In the genomic region with DNA sequence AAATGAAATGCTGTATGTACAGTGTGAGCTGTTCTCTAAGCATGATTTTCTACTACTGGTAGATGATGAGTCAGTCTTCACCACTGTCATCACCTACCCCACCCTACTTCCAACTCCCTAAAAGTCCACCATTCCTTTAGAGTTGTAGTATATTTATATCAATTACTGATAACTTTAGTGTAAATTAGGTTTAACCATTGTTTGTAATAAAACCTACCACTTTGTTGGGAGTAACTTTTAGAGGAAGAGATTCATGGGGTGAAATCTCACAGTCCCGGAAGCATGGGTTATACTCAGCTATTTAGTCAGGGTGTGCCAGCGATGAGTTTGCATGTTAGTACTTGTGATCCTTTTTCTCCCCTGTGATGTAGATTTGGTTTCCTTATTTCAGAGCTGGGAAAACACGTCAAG, we compare ENCODE assay signal across 1 cellular context.
TF ChIP-seq lines count a peak whose summit lies in the region.

No MANE protein-coding gene starts in this region.

TF ChIP-seq in SK-N-SH, 30 proteins besides CTCF, POLR2A, EP300 and RAD21 (continued from another document):
- TF ChIP-seq, protein P1, sequence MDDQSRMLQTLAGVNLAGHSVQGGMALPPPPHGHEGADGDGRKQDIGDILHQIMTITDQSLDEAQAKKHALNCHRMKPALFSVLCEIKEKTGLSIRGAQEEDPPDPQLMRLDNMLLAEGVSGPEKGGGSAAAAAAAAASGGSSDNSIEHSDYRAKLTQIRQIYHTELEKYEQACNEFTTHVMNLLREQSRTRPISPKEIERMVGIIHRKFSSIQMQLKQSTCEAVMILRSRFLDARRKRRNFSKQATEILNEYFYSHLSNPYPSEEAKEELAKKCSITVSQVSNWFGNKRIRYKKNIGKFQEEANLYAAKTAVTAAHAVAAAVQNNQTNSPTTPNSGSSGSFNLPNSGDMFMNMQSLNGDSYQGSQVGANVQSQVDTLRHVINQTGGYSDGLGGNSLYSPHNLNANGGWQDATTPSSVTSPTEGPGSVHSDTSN (IDR thresholded peaks at IDR 0.05), result peak; percentile 54; the same call in 1 of the 2 replicates
- TF ChIP-seq RCOR1 (IDR thresholded peaks at IDR 0.05; ENCODE audit: low read length) (no peak), FOSL2 (IDR thresholded peaks at IDR 0.05; ENCODE audit: borderline replicate concordance, low read depth) (peak; percentile 63; the same call in 1 of the 2 replicates), FOXJ3 (CRISPR knock-in tag; IDR thresholded peaks at IDR 0.05) (no peak)
